ENCODE assay signal across 20 cellular contexts in the genomic region with DNA sequence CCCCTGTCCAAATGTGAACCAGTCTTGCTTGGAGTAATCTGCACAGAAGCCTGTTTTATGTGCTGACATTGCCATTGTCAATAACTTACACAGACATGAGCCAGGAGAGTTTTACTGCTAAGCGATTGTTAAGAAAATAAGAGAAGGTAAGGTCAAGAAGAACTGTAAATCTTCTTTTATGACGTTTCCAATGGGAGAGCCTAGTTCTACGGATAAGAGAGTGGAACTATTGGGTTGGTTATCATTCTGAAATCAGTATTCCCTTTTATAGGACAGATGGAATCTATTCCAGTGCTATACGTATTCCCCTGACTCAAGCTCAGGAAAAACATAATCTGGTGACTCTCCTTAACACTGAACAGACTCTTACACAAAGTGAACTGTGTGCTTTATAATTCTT.
A peak's percentile ranks its signal among the peaks of the same experiment; 100 is the strongest.
DNase-seq lines count a peak whose midpoint lies in the region; ATAC-seq, FAIRE-seq and TF ChIP-seq lines count a peak whose summit lies in the region.
"Had no signal": no experiment of that assay in that cellular context is flagged by ENCODE, and none has a peak within 500 bp of the region (broad histone marks: within the 10 kb centered on the region; RNA-seq: fewer than 3 reads in every experiment).

No MANE protein-coding gene starts in this region.

- dilution Hi-C loops in endothelial cell of umbilical vein (cut with MboI; ENCODE audit: extremely low pct_ligation_motif_present, low sequenced_read_pairs) = no loop called here

- H3K9me3 ChIP-seq in BE2C (no peaks in the 10 kb centered on the region), SJCRH30 (replicated peaks) (no peaks in the 10 kb centered on the region), endothelial cell of umbilical vein (replicated peaks; ENCODE audit: control insufficient read depth, insufficient read depth, low read length) (no peaks in the 10 kb centered on the region)
- H3K9me3 ChIP-seq: pancreas, uterus had no signal

- TF ChIP-seq CTCF in BE2C (IDR thresholded peaks at IDR 0.05; ENCODE audit: low read depth, low read length) (no peak), endothelial cell of umbilical vein (IDR thresholded peaks at IDR 0.05; ENCODE audit: extremely low read depth in 1 of 2, insufficient read depth in 1 of 2, low read depth in 1 of 2, low read length in 2 of 2) (no peak), nephron (IDR thresholded peaks at IDR 0.05; ENCODE audit: unreplicated experiment in 3 of 3) (no peak)

- H3K4me2 ChIP-seq in endothelial cell of umbilical vein (ENCODE audit: insufficient read depth, low read length) = peak overlapping the region; percentile 91

- H3K36me3 ChIP-seq in BE2C = no peaks in the 10 kb centered on the region
- 0 out of 2 replicates have a peak, but pooled peaks cover 3% of the 10 kb centered on the region for H3K36me3 ChIP-seq in SJCRH30
- H3K36me3 ChIP-seq in endothelial cell of umbilical vein (ENCODE audit: control insufficient read depth in 2 of 2, extremely low read depth in 1 of 2, insufficient read depth in 2 of 2, low read length in 2 of 2) = no peaks in the 10 kb centered on the region
- H3K36me3 ChIP-seq: pancreas, uterus had no signal

- peak overlapping the region; percentile 96 to 97 (median 97) for H3K27ac Mint-ChIP-seq in nephron
- H3K27ac Mint-ChIP-seq in activated CD4-positive, alpha-beta memory T cell treated with anti-CD3 and anti-CD28 coated beads for 36 hours = no peak overlapping the region
- H3K27ac Mint-ChIP-seq: activated CD4-positive, alpha-beta T cell treated with anti-CD3 and anti-CD28 coated beads, Interleukin-2, amount 10 ng/mL, durations not matched to agents 24 days and 14 days; activated naive CD8-positive, alpha-beta T cell; activated T-cell treated with anti-CD3 and anti-CD28 coated beads, Interleukin-2, amount 50 U/mL, for 24 hours; T-helper 17 cell had no signal

- peaks cover 53% of the 10 kb centered on the region for H3K79me2 ChIP-seq in endothelial cell of umbilical vein (ENCODE audit: control insufficient read depth, insufficient read depth, low read length)

- TF ChIP-seq POLR2A in endothelial cell of umbilical vein (IDR thresholded peaks at IDR 0.05; ENCODE audit: low read depth, low read length) = no peak

- H4K20me1 ChIP-seq in endothelial cell of umbilical vein (replicated peaks; ENCODE audit: control insufficient read depth, extremely low read depth, insufficient read depth, low read length) = no peaks in the 10 kb centered on the region

- no peaks in the 10 kb centered on the region for H3K9me3 Mint-ChIP-seq in nephron
- no peaks in the 10 kb centered on the region for H3K9me3 Mint-ChIP-seq in activated CD4-positive, alpha-beta memory T cell treated with anti-CD3 and anti-CD28 coated beads for 36 hours
- H3K9me3 Mint-ChIP-seq: activated CD4-positive, alpha-beta T cell treated with anti-CD3 and anti-CD28 coated beads, Interleukin-2, amount 10 ng/mL, durations not matched to agents 24 days and 14 days; activated T-cell treated with anti-CD3 and anti-CD28 coated beads, Interleukin-2, amount 50 U/mL, for 24 hours had no signal

- H3K36me3 Mint-ChIP-seq in nephron (ENCODE audit: low read depth) = peaks cover 6% of the 10 kb centered on the region
- H3K36me3 Mint-ChIP-seq in activated CD4-positive, alpha-beta memory T cell treated with anti-CD3 and anti-CD28 coated beads for 36 hours = no peaks in the 10 kb centered on the region
- H3K36me3 Mint-ChIP-seq: activated naive CD8-positive, alpha-beta T cell had no signal

- peak overlapping the region; percentile 84 for H3K4me3 ChIP-seq in BE2C (ENCODE audit: low read depth, low read length)
- H3K4me3 ChIP-seq in SJCRH30 = peak overlapping the region; percentile 58
- H3K4me3 ChIP-seq in endothelial cell of umbilical vein (replicated peaks in 1 of 3; ENCODE audit: insufficient read depth in 1 of 3, low read depth in 1 of 3, low read length in 3 of 3) = peak overlapping the region in 1 of 3 experiments; percentile 9
- H3K4me3 ChIP-seq: pancreas, uterus had no signal

- intact Hi-C loops in endothelial cell of umbilical vein (cut with micrococcal nuclease) = no loop called here
- intact Hi-C loops in activated CD4-positive, alpha-beta memory T cell treated with anti-CD3 and anti-CD28 coated beads for 36 hours (cut with micrococcal nuclease) = no loop called here

- DNase-seq in BE2C (no peak), SJCRH30 (no peak), endothelial cell of umbilical vein (ENCODE audit: low read depth, low spot score) (peak; percentile 67), NCI-H1694 (lab: John Stamatoyannopoulos, UW) (no peak), NCI-H526 treated with DMSO at 0.1 percent for 48 hours (lab: John Stamatoyannopoulos, UW) (no peak)
- DNase-seq in activated CD4-positive, alpha-beta memory T cell treated with anti-CD3 and anti-CD28 coated beads for 36 hours = no peak
- DNase-seq: activated CD4-positive, alpha-beta T cell treated with anti-CD3 and anti-CD28 coated beads, Interleukin-2, amount 10 ng/mL, durations not matched to agents 24 days and 14 days; activated T-cell treated with anti-CD3 and anti-CD28 coated beads, Interleukin-2, amount 50 U/mL, for 24 hours; central memory CD4-positive, alpha-beta T cell; kidney; NCI-H2107; pancreas; RPMI8226; stimulated activated naive CD4-positive, alpha-beta T cell treated with Interleukin-2 at 50 U/mL for 16 hours; T-helper 17 cell; uterus had no signal

- no peak for FAIRE-seq in endothelial cell of umbilical vein (lab: Jason Lieb, UNC)
- FAIRE-seq: endometrium, kidney, pancreas had no signal

- peaks cover 84% of the 10 kb centered on the region for H3K4me1 Mint-ChIP-seq in nephron
- peaks cover 4% of the 10 kb centered on the region for H3K4me1 Mint-ChIP-seq in activated CD4-positive, alpha-beta memory T cell treated with anti-CD3 and anti-CD28 coated beads for 36 hours (ENCODE audit: low read depth)

- no peaks in the 10 kb centered on the region for H3K9me1 ChIP-seq in endothelial cell of umbilical vein (replicated peaks; ENCODE audit: control insufficient read depth, extremely low read depth, insufficient read depth, low read length)

- H3K4me1 ChIP-seq in BE2C = peaks cover 28% of the 10 kb centered on the region
- peaks cover 31% of the 10 kb centered on the region for H3K4me1 ChIP-seq in SJCRH30
- peaks cover 92% of the 10 kb centered on the region for H3K4me1 ChIP-seq in endothelial cell of umbilical vein (ENCODE audit: control insufficient read depth, extremely low read depth, insufficient read depth, low read length)
- H3K4me1 ChIP-seq: pancreas had no signal

- no peaks in the 10 kb centered on the region for H3K27me3 ChIP-seq in BE2C
- no peaks in the 10 kb centered on the region for H3K27me3 ChIP-seq in SJCRH30
- H3K27me3 ChIP-seq in endothelial cell of umbilical vein (ENCODE audit: control insufficient read depth in 2 of 2, insufficient read depth in 2 of 2, low read length in 2 of 2) = no peaks in the 10 kb centered on the region
- H3K27me3 ChIP-seq: pancreas, uterus had no signal

- POLR2A ChIA-PET in endothelial cell of umbilical vein (lab: Charles Lee) = no interaction called here
- POLR2A ChIA-PET in activated CD4-positive, alpha-beta memory T cell treated with anti-CD3 and anti-CD28 coated beads for 36 hours (lab: Charles Lee) = interaction anchor here (0.6 kb wide), 1 partner anchor 375 kb away, joined by 3 read pairs; no protein-coding TSS in a partner anchor

- no TSS peak for BruUV-seq in endothelial cell of umbilical vein (replicated peaks; lab: Mats Ljungman, UMichigan)

- no peak overlapping the region for H3K27ac ChIP-seq in SJCRH30
- H3K27ac ChIP-seq in endothelial cell of umbilical vein (ENCODE audit: insufficient read depth, low read depth, low read length) = peak overlapping the region; percentile 73
- H3K27ac ChIP-seq: pancreas had no signal

- CTCF ChIA-PET in endothelial cell of umbilical vein (lab: Charles Lee) = interaction anchor here (1.0 kb wide), 1 partner anchor 48 kb away, joined by 3 read pairs; no protein-coding TSS in a partner anchor
- CTCF ChIA-PET in activated CD4-positive, alpha-beta memory T cell treated with anti-CD3 and anti-CD28 coated beads for 36 hours (lab: Charles Lee) = interaction anchor here (0.7 kb wide), 1 partner anchor 44 kb away, joined by 5 read pairs; no protein-coding TSS in a partner anchor

- ATAC-seq in GM18511 (IDR thresholded peaks at IDR 0.05; ENCODE audit: unreplicated experiment) = no peak
- ATAC-seq: pancreas, T-helper 17 cell had no signal

- H3K9ac ChIP-seq in endothelial cell of umbilical vein (replicated peaks; ENCODE audit: extremely low read depth, insufficient read depth, low read length) = peak overlapping the region; percentile 59

- H3K27me3 Mint-ChIP-seq in nephron (ENCODE audit: low read depth) = no peaks in the 10 kb centered on the region
- peaks cover 7% of the 10 kb centered on the region for H3K27me3 Mint-ChIP-seq in activated CD4-positive, alpha-beta memory T cell treated with anti-CD3 and anti-CD28 coated beads for 36 hours
- H3K27me3 Mint-ChIP-seq: activated naive CD8-positive, alpha-beta T cell had no signal

- no peak overlapping the region for H2AFZ ChIP-seq in endothelial cell of umbilical vein (ENCODE audit: low read depth, low read length)

- H3K4me3 Mint-ChIP-seq in nephron = peak overlapping the region; percentile 86 to 95 (median 87)
- H3K4me3 Mint-ChIP-seq in activated CD4-positive, alpha-beta memory T cell treated with anti-CD3 and anti-CD28 coated beads for 36 hours = no peak overlapping the region
- H3K4me3 Mint-ChIP-seq: activated CD4-positive, alpha-beta T cell treated with anti-CD3 and anti-CD28 coated beads, Interleukin-2, amount 10 ng/mL, durations not matched to agents 24 days and 14 days; activated naive CD8-positive, alpha-beta T cell; activated T-cell treated with anti-CD3 and anti-CD28 coated beads, Interleukin-2, amount 50 U/mL, for 24 hours; T-helper 17 cell had no signal

TF ChIP-seq in endothelial cell of umbilical vein, 7 proteins besides CTCF, POLR2A, EP300 and RAD21:
- TF ChIP-seq POLR2AphosphoS5 (IDR thresholded peaks at IDR 0.05; ENCODE audit: insufficient read depth, low read depth, low read length) (no peak), GATA2 (IDR thresholded peaks at IDR 0.05; ENCODE audit: insufficient read depth, insufficient read length, low read depth, low read length) (peak; percentile 49)
